In the genomic region with DNA sequence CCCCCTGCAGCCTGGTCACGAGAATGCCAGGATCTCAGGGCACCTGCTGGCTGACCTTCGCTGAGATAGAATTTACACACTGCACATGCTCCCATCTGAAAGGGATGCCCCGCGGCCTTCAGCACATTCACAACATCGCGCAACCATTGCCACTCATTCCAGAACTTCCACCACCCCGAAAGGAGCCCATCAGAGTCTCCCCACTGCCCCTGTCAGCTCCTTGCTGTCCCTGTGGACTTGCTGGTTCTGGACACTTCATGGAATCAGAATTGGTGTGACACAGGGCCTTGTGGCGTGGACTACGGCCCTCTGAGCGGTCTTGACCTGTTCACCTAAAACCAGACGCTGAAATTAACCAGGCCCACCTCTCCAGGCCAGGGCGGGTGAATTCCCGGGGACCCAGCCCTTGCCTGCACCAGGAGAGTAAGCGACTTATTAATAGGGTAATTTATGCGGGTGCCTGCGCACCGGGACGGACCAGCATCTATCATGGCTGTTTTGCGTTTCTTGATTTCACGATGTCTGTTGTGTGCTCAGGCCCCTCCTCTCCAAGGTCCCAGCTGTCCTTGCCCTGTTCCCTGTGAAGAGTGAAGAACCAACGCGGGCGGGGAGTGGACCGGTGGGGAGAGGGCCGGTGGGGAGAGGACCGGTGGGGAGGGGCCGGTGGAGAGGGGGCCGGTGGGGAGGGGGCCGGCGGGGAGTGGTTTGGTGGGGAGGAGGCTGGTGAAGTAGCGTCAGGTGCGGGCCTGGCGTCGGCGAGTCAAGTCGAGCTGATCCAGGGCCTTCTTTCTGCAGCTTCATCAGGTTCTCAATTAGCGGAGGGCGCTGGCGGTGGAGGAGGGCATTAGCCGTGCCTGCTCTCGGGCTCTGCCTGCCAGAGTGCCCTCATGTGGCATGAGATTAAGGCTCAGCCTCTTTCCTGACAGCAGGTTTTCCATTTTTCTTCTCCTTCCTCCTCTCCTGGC, we compare ENCODE assay signal across 9 cellular contexts. TPM values are rescaled to one million over a fixed set of nuclear protein-coding genes. Genes with fewer than 3 reads are reported as not detected.
DNase-seq lines count a peak whose midpoint lies in the region; FAIRE-seq and TF ChIP-seq lines count a peak whose summit lies in the region.
"Had no signal": no experiment of that assay in that cellular context is flagged by ENCODE, and none has a peak within 500 bp of the region (broad histone marks: within the 10 kb centered on the region; RNA-seq: fewer than 3 reads in every experiment).

No MANE protein-coding gene starts in this region.

- H3K27me3 ChIP-seq in DOHH2 (ENCODE audit: control insufficient read depth, low read length) (no peaks in the 10 kb centered on the region), iPS-15b (ENCODE audit: control insufficient read depth, insufficient read depth, low read length) (peaks cover 6% of the 10 kb centered on the region), uterus (peaks cover 3 to 27% of the 10 kb centered on the region in 2 donors)

- no peak for FAIRE-seq in GM12892 (lab: Jason Lieb, UNC)

- peak overlapping the region; percentile 97 for H3K4me2 ChIP-seq in DOHH2 (ENCODE audit: low read length)

- H3K27ac ChIP-seq in DOHH2 (ENCODE audit: low read depth, low read length) (peak overlapping the region; percentile 84), uterus (no peak overlapping the region)

- H3K9me3 ChIP-seq in DOHH2 (ENCODE audit: control insufficient read depth, insufficient read depth, low read length): no peaks in the 10 kb centered on the region
- H3K9me3 ChIP-seq in iPS-15b (ENCODE audit: control insufficient read depth, insufficient read depth, low read length): no peaks in the 10 kb centered on the region
- H3K9me3 ChIP-seq in uterus: no peaks in the 10 kb centered on the region

- H3K4me3 ChIP-seq in DOHH2 (ENCODE audit: low read length): peak overlapping the region; percentile 68
- H3K4me3 ChIP-seq in iPS-15b (ENCODE audit: low read depth, low read length): peak overlapping the region; percentile 41
- H3K4me3 ChIP-seq in uterus: no peak overlapping the region

- DNase-seq in ACHN (peak; percentile 15), NCI-H2171 treated with DMSO at 0.1 percent for 48 hours (lab: John Stamatoyannopoulos, UW) (peak; percentile 59), GM12892 (ENCODE audit: insufficient read length) (no peak), uterus (no peak), foreskin melanocyte (no peak), T-helper 9 cell (no peak)

- H3K79me2 ChIP-seq in DOHH2 (ENCODE audit: control insufficient read depth, low read length): peaks cover 18% of the 10 kb centered on the region

- H3K9me2 ChIP-seq in DOHH2 (replicated peaks; ENCODE audit: control insufficient read depth, low read length): no peaks in the 10 kb centered on the region

- TF ChIP-seq POLR2A in GM12892 (IDR thresholded peaks at IDR 0.05; ENCODE audit: low read depth, low read length): no peak
- no peak for TF ChIP-seq POLR2A in uterus (IDR thresholded peaks at IDR 0.05)

- peaks cover 3% of the 10 kb centered on the region; the same call in 1 of the 2 replicates for H3F3A ChIP-seq in DOHH2 (ENCODE audit: control insufficient read depth, insufficient read depth)

- peaks cover 8% of the 10 kb centered on the region; the same call in 1 of the 2 replicates for H3K36me3 ChIP-seq in DOHH2 (ENCODE audit: control insufficient read depth, low read length)
- H3K36me3 ChIP-seq in iPS-15b (ENCODE audit: control insufficient read depth, insufficient read depth, low read length): no peaks in the 10 kb centered on the region
- no peaks in the 10 kb centered on the region for H3K36me3 ChIP-seq in uterus

- intact Hi-C loops in uterus (cut with DNase I; ENCODE audit: low total_unique reads): no loop called here

- TF ChIP-seq CTCF in DOHH2 (IDR thresholded peaks at IDR 0.05; ENCODE audit: low read depth, low read length, poor library complexity, severe bottlenecking): peak; percentile 11
- TF ChIP-seq CTCF in uterus (IDR thresholded peaks at IDR 0.05): no peak

- peaks cover 76% of the 10 kb centered on the region for H3K4me1 ChIP-seq in DOHH2 (ENCODE audit: control insufficient read depth, low read length)
- peaks cover 3% of the 10 kb centered on the region for H3K4me1 ChIP-seq in iPS-15b (ENCODE audit: control insufficient read depth, insufficient read depth, low read length)
- peaks cover 0 to 5% of the 10 kb centered on the region in 2 donors for H3K4me1 ChIP-seq in uterus

- in situ Hi-C loops in ACHN (cut with HindIII; ENCODE audit: low pct_ligation_motif_present, low pct_unique_long_range_greater_than_20kb, low sequenced_read_pairs): no loop called here

- 0 out of 2 replicates have a peak, but pooled peaks cover 5% of the 10 kb centered on the region for H4K20me1 ChIP-seq in DOHH2 (ENCODE audit: control insufficient read depth, insufficient read depth, low read depth, low read length)

- H3K9ac ChIP-seq in iPS-15b (ENCODE audit: low read depth, low read length): no peak overlapping the region

RNA-seq across cellular contexts. Expression of gene BHLHE23, which starts 20.9 kb away (rescaled TPM):
- polyA plus RNA-seq in GM12892 (2012; ENCODE audit: missing spikeins): not detected
- total RNA-seq in uterus: not detected
- total RNA-seq: osteocyte had no signal

Comparison
In these comparisons a context has a peak if more than half of its experiments do, and no peak if none do; other contexts are left out.
1. DNase-seq: peak in ACHN (single experiment) and NCI-H2171 treated with DMSO at 0.1 percent for 48 hours (single experiment); none in GM12892 (single experiment), uterus (0 of 2), foreskin melanocyte (single experiment) and T-helper 9 cell (single experiment).
2. H3K4me3 ChIP-seq: peak in DOHH2 (single experiment) and iPS-15b (single experiment); none in uterus (0 of 2).